ENCODE assay signal across 8 cellular contexts in genomic region chr11:76206327-76207081, GRCh38. TPM values are rescaled to one million over a fixed set of nuclear protein-coding genes. Genes with fewer than 3 reads are reported as not detected.
DNase-seq lines count a peak whose midpoint lies in the region; ATAC-seq lines count a peak whose summit lies in the region.

Gene WNT11 (minus strand): TSS chr11:76206502. CDS start chr11:76206407, 95 bp downstream.

- ATAC-seq in sciatic nerve (no peak), HG02981 (IDR thresholded peaks at IDR 0.05; ENCODE audit: unreplicated experiment) (no peak), GM18870 (IDR thresholded peaks at IDR 0.05; ENCODE audit: unreplicated experiment) (no peak)

- H3K27me3 Mint-ChIP-seq in activated naive CD8-positive, alpha-beta T cell treated with anti-CD3 and anti-CD28 coated beads for 36 hours = peaks cover 64% of the 10 kb centered on the region

- intact Hi-C loops in sciatic nerve (cut with DNase I) = loop anchor here (5.0 kb wide), 1 partner anchor 111 kb away; no protein-coding TSS in a partner anchor

- peak; percentile 72 for DNase-seq in activated effector memory CD4-positive, alpha-beta T cell treated with anti-CD3 and anti-CD28 coated beads, Interleukin-2, amount 50 U/mL, for 16 hours
- DNase-seq in activated effector memory CD4-positive, alpha-beta T cell treated with Interleukin-2 at 50 U/mL for 16 hours = no peak
- DNase-seq in NCI-H69 (lab: John Stamatoyannopoulos, UW) (peak; percentile 82), hepatic stellate cell (ENCODE audit: low spot score) (peak; percentile 55), sciatic nerve (ENCODE audit: low spot score) (peak; percentile 75)
- DNase-seq in activated naive CD8-positive, alpha-beta T cell treated with anti-CD3 and anti-CD28 coated beads for 36 hours = peak; percentile 43

- peak within 1 kb of the TSS; percentile 72 for H3K4me3 Mint-ChIP-seq in activated naive CD8-positive, alpha-beta T cell treated with anti-CD3 and anti-CD28 coated beads for 36 hours

- H3K4me1 Mint-ChIP-seq in activated naive CD8-positive, alpha-beta T cell treated with anti-CD3 and anti-CD28 coated beads for 36 hours = peaks cover 18% of the 10 kb centered on the region

- no peaks in the 10 kb centered on the region for H3K9me3 Mint-ChIP-seq in activated naive CD8-positive, alpha-beta T cell treated with anti-CD3 and anti-CD28 coated beads for 36 hours

- H3K36me3 Mint-ChIP-seq in activated naive CD8-positive, alpha-beta T cell treated with anti-CD3 and anti-CD28 coated beads for 36 hours = no peaks in the 10 kb centered on the region

- no peak within 1 kb of the TSS for H3K27ac Mint-ChIP-seq in activated naive CD8-positive, alpha-beta T cell treated with anti-CD3 and anti-CD28 coated beads for 36 hours

RNA-seq across cellular contexts. Expression of gene WNT11, which starts in this region (rescaled TPM):
- not detected for total RNA-seq in activated naive CD8-positive, alpha-beta T cell treated with anti-CD3 and anti-CD28 coated beads for 36 hours
- 11.6 TPM for total RNA-seq in sciatic nerve

Comparison
In these comparisons a context has a peak if more than half of its experiments do, and no peak if none do; other contexts are left out.
1. RNA of gene WNT11 (total RNA-seq): 11.6 TPM in sciatic nerve (single experiment); not detected in activated naive CD8-positive, alpha-beta T cell treated with anti-CD3 and anti-CD28 coated beads for 36 hours; every median in the first group is over 10 times any median in the second.
2. Peak in DNase-seq in activated naive CD8-positive, alpha-beta T cell treated with anti-CD3 and anti-CD28 coated beads for 36 hours; RNA of the gene not detected or under 1 TPM.